Comparison of ENCODE assay signal across 23 cellular contexts in genomic region chr18:51390695-51391094, GRCh38.
DNase-seq lines count a peak whose midpoint lies in the region; ATAC-seq and TF ChIP-seq lines count a peak whose summit lies in the region.
"Had no signal": no experiment of that assay in that cellular context is flagged by ENCODE, and none has a peak within 500 bp of the region (broad histone marks: within the 10 kb centered on the region; RNA-seq: fewer than 3 reads in every experiment).

No MANE protein-coding gene starts in this region.

- no peak overlapping the region for H3K27ac ChIP-seq in right cardiac atrium (ENCODE audit: low read length)
- H3K27ac ChIP-seq: C4-2B, hepatocyte, lower lobe of right lung had no signal

- POLR2A ChIA-PET in GM10248 (lab: Yijun Ruan, JAX), result no interaction called here

- peak; percentile 33 for DNase-seq in A172 (ENCODE audit: low spot score)
- DNase-seq in MV-4-11 (lab: John Stamatoyannopoulos, UW), result peak; percentile 80
- DNase-seq in amniotic epithelial cell (ENCODE audit: low read depth), result peak; percentile 58
- peak; percentile 86 for DNase-seq in islet precursor cell
- DNase-seq in NCI-H1436 (lab: John Stamatoyannopoulos, UW), result no peak
- DNase-seq in GM10248 (ENCODE audit: extremely low spot score), result no peak
- DNase-seq in right cardiac atrium, result no peak
- DNase-seq: ACHN; activated CD4-positive, alpha-beta T cell treated with anti-CD3 and anti-CD28 coated beads, Interleukin-2, amount 50 U/mL, for 1 hour; activated CD8-positive, alpha-beta memory T cell treated with anti-CD3 and anti-CD28 coated beads, Interleukin-2, amount 50 U/mL, for 4 hours; dermis blood vessel endothelial cell; foreskin melanocyte; GOT3; lower lobe of right lung; NCI-H187 treated with DMSO at 0.1 percent for 48 hours; NCI-H510A treated with DMSO at 0.1 percent for 48 hours; stimulated activated CD8-positive, alpha-beta memory T cell treated with anti-CD3 and anti-CD28 coated beads, Interleukin-4, amount 100 ng/mL, for 48 hours; T-cell had no signal

- 75% methylated on average over 3 of the region's 3 CpGs for WGBS in right cardiac atrium

- no peaks in the 10 kb centered on the region for H3K9me3 ChIP-seq in right cardiac atrium (ENCODE audit: control insufficient read depth, low read length)
- H3K9me3 ChIP-seq: lower lobe of right lung had no signal

- no peaks in the 10 kb centered on the region for H3K4me1 ChIP-seq in right cardiac atrium (ENCODE audit: control insufficient read depth, insufficient read depth, low read length)
- H3K4me1 ChIP-seq: lower lobe of right lung had no signal

- ATAC-seq in GM21717 (IDR thresholded peaks at IDR 0.05; ENCODE audit: unreplicated experiment) (no peak), right cardiac atrium (no peak)
- ATAC-seq: K562, lower lobe of right lung, Right ventricle myocardium inferior, T-cell had no signal

- H3K27me3 ChIP-seq in right cardiac atrium (ENCODE audit: control insufficient read depth, insufficient read depth), result no peaks in the 10 kb centered on the region
- H3K27me3 ChIP-seq: hepatocyte had no signal

- CTCF ChIA-PET in GM10248 (lab: Yijun Ruan, JAX), result interaction anchor here (1.6 to 1.7 kb wide), 2 partner anchors 9 to 10 kb away, joined by 4 read pairs; no protein-coding TSS in a partner anchor

- intact Hi-C loops in right cardiac atrium (cut with DNase I), result no loop called here

- TF ChIP-seq CTCF in GM10248 (IDR thresholded peaks at IDR 0.05; ENCODE audit: control extremely low read depth, extremely low read depth, low read depth, missing control alignments), result no peak

- no peak overlapping the region for H3K4me3 ChIP-seq in right cardiac atrium (ENCODE audit: low read length)
- H3K4me3 ChIP-seq: hepatocyte, K562, lower lobe of right lung had no signal

Comparison
In these comparisons a context has a peak if more than half of its experiments do, and no peak if none do; other contexts are left out.
1. DNase-seq: peak in A172 (single experiment), MV-4-11 (single experiment), amniotic epithelial cell (single experiment) and islet precursor cell (single experiment); none in NCI-H1436 (single experiment), GM10248 (single experiment) and right cardiac atrium (0 of 3).